ENCODE assay signal across 28 cellular contexts in genomic region chr5:162227075-162227474, GRCh38.
DNase-seq lines count a peak whose midpoint lies in the region; ATAC-seq and TF ChIP-seq lines count a peak whose summit lies in the region.
"Had no signal": no experiment of that assay in that cellular context is flagged by ENCODE, and none has a peak within 500 bp of the region (broad histone marks: within the 10 kb centered on the region; RNA-seq: fewer than 3 reads in every experiment).

No MANE protein-coding gene starts in this region.

- DNase-seq in AML-193 (lab: John Stamatoyannopoulos, UW) (peak; percentile 25 to 45), H7 (peak; percentile 5), PC-3 (peak; percentile 25), iPS-NIHi7 (ENCODE audit: extremely low spot score) (peak; percentile 21), G401 (ENCODE audit: low spot score) (no peak), NCI-H1092 (lab: John Stamatoyannopoulos, UW) (no peak), immature natural killer cell (no peak)
- no peak for DNase-seq in activated T-helper 2 cell treated with anti-CD3 and anti-CD28 coated beads, Interferon-gamma antibody, Interleukin-2, Interleukin-4, amounts not matched to agents 10 μg/mL and 5 μg/mL and 100 μg/mL, durations not matched to agents 14 hours and 24 hours and 36 hours (ENCODE audit: low spot score)
- DNase-seq: activated CD8-positive, alpha-beta T cell treated with anti-CD3 and anti-CD28 coated beads, Interleukin-2, amount 10 ng/mL, durations not matched to agents 7 days and 5 days; activated gamma-delta T cell; activated T-cell treated with anti-CD3 and anti-CD28 coated beads for 4 hours; CD4-positive, alpha-beta T cell; cortex of kidney; hypothalamus; kidney glomerular epithelial cell; NCI-H1092 treated with DMSO at 0.1 percent for 48 hours; NCI-H2029 treated with DMSO at 0.1 percent for 48 hours; NCI-H345; NCI-H774; posterior cingulate gyrus; right lobe of liver; SHP77 treated with DMSO at 0.1 percent for 48 hours; stimulated activated CD4-positive, alpha-beta T cell treated with anti-CD3 and anti-CD28 coated beads, Interleukin-4, amount 100 ng/mL, for 4 hours; stimulated activated naive CD4-positive, alpha-beta T cell had no signal

- H3K4me3 ChIP-seq in H7 (ENCODE audit: insufficient read depth, low read depth, low read length) = no peak overlapping the region
- H3K4me3 ChIP-seq in PC-3 (ENCODE audit: low read length) = no peak overlapping the region
- H3K4me3 ChIP-seq: right lobe of liver, thoracic aorta, vagina had no signal

- H3K4me2 ChIP-seq in PC-3 (ENCODE audit: low read length) = no peak overlapping the region

- H3K4me3 Mint-ChIP-seq in activated T-helper 2 cell treated with anti-CD3 and anti-CD28 coated beads, Interferon-gamma antibody, Interleukin-2, Interleukin-4, amounts not matched to agents 10 μg/mL and 5 μg/mL and 100 μg/mL, durations not matched to agents 14 hours and 24 hours and 36 hours (ENCODE audit: low read depth) = no peak overlapping the region
- no peak overlapping the region for H3K4me3 Mint-ChIP-seq in immature natural killer cell
- H3K4me3 Mint-ChIP-seq: activated CD8-positive, alpha-beta T cell treated with anti-CD3 and anti-CD28 coated beads, Interleukin-2, amount 10 ng/mL, durations not matched to agents 7 days and 5 days; CD4-positive, alpha-beta T cell; neural crest cell had no signal

- no peak overlapping the region for H2AFZ ChIP-seq in PC-3 (ENCODE audit: low read length)

- no peaks in the 10 kb centered on the region; the same call in 1 of the 2 replicates for H3K36me3 ChIP-seq in H7 (replicated peaks; ENCODE audit: control insufficient read depth, insufficient read depth, low read length)
- no peaks in the 10 kb centered on the region for H3K36me3 ChIP-seq in PC-3 (ENCODE audit: low read depth, low read length)
- H3K36me3 ChIP-seq: right lobe of liver, thoracic aorta, vagina had no signal

- H3K9me3 Mint-ChIP-seq in activated T-helper 2 cell treated with anti-CD3 and anti-CD28 coated beads, Interferon-gamma antibody, Interleukin-2, Interleukin-4, amounts not matched to agents 10 μg/mL and 5 μg/mL and 100 μg/mL, durations not matched to agents 14 hours and 24 hours and 36 hours = peaks cover 4% of the 10 kb centered on the region
- peaks cover 0 to 27% (median 5%) of the 10 kb centered on the region in 6 donors for H3K9me3 Mint-ChIP-seq in immature natural killer cell
- H3K9me3 Mint-ChIP-seq: neural crest cell had no signal

- no TSS peak for BruUV-seq in PC-3 (replicated peaks; lab: Mats Ljungman, UMichigan)

- H3K27me3 ChIP-seq in H7 (ENCODE audit: control insufficient read depth, insufficient read depth, low read length) (no peaks in the 10 kb centered on the region), PC-3 (ENCODE audit: low read length) (no peaks in the 10 kb centered on the region)
- H3K27me3 ChIP-seq: right lobe of liver, vagina had no signal

- POLR2A ChIA-PET in PC-3 (lab: Charles Lee; ENCODE audit: unreplicated experiment) = no interaction called here

- no peaks in the 10 kb centered on the region for H3F3A ChIP-seq in PC-3 (ENCODE audit: low read length, unreplicated experiment)

- in situ Hi-C loops in G401 (cut with HindIII; ENCODE audit: low sequenced_read_pairs) = no loop called here

- TF ChIP-seq CTCF in PC-3 (conservative IDR thresholded peaks at IDR 0.05; ENCODE audit: low read depth, low read length) = peak; percentile 34; the same call in 1 of the 2 replicates

- H3K79me2 ChIP-seq in PC-3 (ENCODE audit: low read length) = no peaks in the 10 kb centered on the region

- no peaks in the 10 kb centered on the region for H3K4me1 Mint-ChIP-seq in activated T-helper 2 cell treated with anti-CD3 and anti-CD28 coated beads, Interferon-gamma antibody, Interleukin-2, Interleukin-4, amounts not matched to agents 10 μg/mL and 5 μg/mL and 100 μg/mL, durations not matched to agents 14 hours and 24 hours and 36 hours (ENCODE audit: low read depth)
- no peaks in the 10 kb centered on the region for H3K4me1 Mint-ChIP-seq in immature natural killer cell
- H3K4me1 Mint-ChIP-seq: neural crest cell had no signal

- H4K20me1 ChIP-seq in PC-3 (ENCODE audit: low read length) = no peaks in the 10 kb centered on the region

- no peaks in the 10 kb centered on the region for H3K27me3 Mint-ChIP-seq in activated T-helper 2 cell treated with anti-CD3 and anti-CD28 coated beads, Interferon-gamma antibody, Interleukin-2, Interleukin-4, amounts not matched to agents 10 μg/mL and 5 μg/mL and 100 μg/mL, durations not matched to agents 14 hours and 24 hours and 36 hours (ENCODE audit: low read depth)
- no peaks in the 10 kb centered on the region for H3K27me3 Mint-ChIP-seq in immature natural killer cell (ENCODE audit: low read depth in 3 of 3)
- H3K27me3 Mint-ChIP-seq: CD4-positive, alpha-beta T cell had no signal

- H3K9me2 ChIP-seq in PC-3 (replicated peaks; ENCODE audit: low read length) = no peaks in the 10 kb centered on the region

- no peak overlapping the region for H3K27ac ChIP-seq in PC-3 (ENCODE audit: low read length)
- H3K27ac ChIP-seq: right lobe of liver, thoracic aorta, vagina had no signal

- CTCF ChIA-PET in PC-3 (lab: Charles Lee) = no interaction called here

- no peak overlapping the region for H3K27ac Mint-ChIP-seq in activated T-helper 2 cell treated with anti-CD3 and anti-CD28 coated beads, Interferon-gamma antibody, Interleukin-2, Interleukin-4, amounts not matched to agents 10 μg/mL and 5 μg/mL and 100 μg/mL, durations not matched to agents 14 hours and 24 hours and 36 hours
- no peak overlapping the region for H3K27ac Mint-ChIP-seq in immature natural killer cell
- H3K27ac Mint-ChIP-seq: activated CD8-positive, alpha-beta T cell treated with anti-CD3 and anti-CD28 coated beads, Interleukin-2, amount 10 ng/mL, durations not matched to agents 7 days and 5 days; CD4-positive, alpha-beta T cell had no signal

- no peaks in the 10 kb centered on the region for H3K36me3 Mint-ChIP-seq in activated T-helper 2 cell treated with anti-CD3 and anti-CD28 coated beads, Interferon-gamma antibody, Interleukin-2, Interleukin-4, amounts not matched to agents 10 μg/mL and 5 μg/mL and 100 μg/mL, durations not matched to agents 14 hours and 24 hours and 36 hours (ENCODE audit: low read depth)
- peaks cover 0 to 3% (median 0%) of the 10 kb centered on the region in 3 donors for H3K36me3 Mint-ChIP-seq in immature natural killer cell

- peaks cover 4% of the 10 kb centered on the region; the same call in 1 of the 2 replicates for H3K9me3 ChIP-seq in PC-3 (ENCODE audit: low read length)
- H3K9me3 ChIP-seq: right lobe of liver, thoracic aorta, vagina had no signal

- no peaks in the 10 kb centered on the region for H3K4me1 ChIP-seq in PC-3 (ENCODE audit: insufficient read depth, low read length)
- H3K4me1 ChIP-seq: right lobe of liver, vagina had no signal

- no peak for ATAC-seq in PC-3
- ATAC-seq: activated CD8-positive, alpha-beta T cell treated with anti-CD3 and anti-CD28 coated beads, Interleukin-2, amount 10 ng/mL, durations not matched to agents 7 days and 5 days; Panc1; right lobe of liver had no signal

- intact Hi-C loops in PC-3 (cut with micrococcal nuclease) = no loop called here
- intact Hi-C loops in activated T-helper 2 cell treated with anti-CD3 and anti-CD28 coated beads, Interferon-gamma antibody, Interleukin-2, Interleukin-4, amounts not matched to agents 10 μg/mL and 5 μg/mL and 100 μg/mL, durations not matched to agents 14 hours and 24 hours and 36 hours (cut with micrococcal nuclease) = no loop called here

- no peak overlapping the region for H3K9ac ChIP-seq in PC-3 (ENCODE audit: low read length)

Comparison
In these comparisons a context has a peak if more than half of its experiments do, and no peak if none do; other contexts are left out.
1. DNase-seq: peak in AML-193 (2 of 2), H7 (single experiment), PC-3 (single experiment) and iPS-NIHi7 (single experiment); none in G401 (single experiment), activated T-helper 2 cell treated with anti-CD3 and anti-CD28 coated beads, Interferon-gamma antibody, Interleukin-2, Interleukin-4, amounts not matched to agents 10 μg/mL and 5 μg/mL and 100 μg/mL, durations not matched to agents 14 hours and 24 hours and 36 hours (single experiment), NCI-H1092 (single experiment) and immature natural killer cell (0 of 3).